Comparison of ENCODE assay signal across 13 cellular contexts in genomic region chr10:4812952-4813351, GRCh38. TPM values are rescaled to one million over a fixed set of nuclear protein-coding genes. Genes with fewer than 3 reads are reported as not detected.
DNase-seq lines count a peak whose midpoint lies in the region; ATAC-seq and FAIRE-seq lines count a peak whose summit lies in the region.
"Had no signal": no experiment of that assay in that cellular context is flagged by ENCODE, and none has a peak within 500 bp of the region (broad histone marks: within the 10 kb centered on the region; RNA-seq: fewer than 3 reads in every experiment).

No MANE protein-coding gene starts in this region.

- no peaks in the 10 kb centered on the region for H3K4me1 ChIP-seq in trophoblast cell (ENCODE audit: control insufficient read depth in 1 of 2, insufficient read depth in 2 of 2, low read length in 2 of 2)

- WGBS in trophoblast cell (ENCODE audit: extremely low coverage, insufficient coverage, insufficient read length) = no CpG with 5 or more reads among the region's 5 CpGs

- H3K27ac ChIP-seq in epithelial cell of prostate (peak overlapping the region; percentile 33), trophoblast cell (ENCODE audit: low read depth, low read length) (no peak overlapping the region)
- H3K27ac ChIP-seq: cardiac muscle cell, suprapubic skin had no signal

- H3K18ac ChIP-seq in trophoblast cell (ENCODE audit: low read length) = no peak overlapping the region

- no peaks in the 10 kb centered on the region for H3K27me3 ChIP-seq in trophoblast cell (ENCODE audit: insufficient read depth, low read length)
- H3K27me3 ChIP-seq: cardiac muscle cell, suprapubic skin had no signal

- H3K79me1 ChIP-seq in trophoblast cell (ENCODE audit: low read length) = no peaks in the 10 kb centered on the region

- H3K79me2 ChIP-seq in trophoblast cell (ENCODE audit: control insufficient read depth, insufficient read depth, low read length, poor library complexity) = no peaks in the 10 kb centered on the region

- H3K23ac ChIP-seq in trophoblast cell (ENCODE audit: low read length) = no peak overlapping the region

- H2AK5ac ChIP-seq in trophoblast cell (ENCODE audit: low read length) = no peak overlapping the region

- DNase-seq in GM03348 (ENCODE audit: low spot score) (peak; percentile 57), RCC 7860 (ENCODE audit: low spot score) (peak; percentile 97), epithelial cell of prostate (ENCODE audit: low read depth, low spot score) (peak; percentile 60), trophoblast cell (peak; percentile 45 to 65), SKM-1 (lab: John Stamatoyannopoulos, UW; ENCODE audit: unreplicated experiment) (no peak)
- DNase-seq: activated CD8-positive, alpha-beta T cell treated with anti-CD3 and anti-CD28 coated beads, Interleukin-2, amount 10 ng/mL, durations not matched to agents 7 days and 5 days; NCI-H1417; Right ventricle myocardium superior; stimulated activated CD4-positive, alpha-beta T cell treated with anti-CD3 and anti-CD28 coated beads, Interleukin-2, amount 100 ng/mL, for 24 hours had no signal

- H3K36me3 ChIP-seq in trophoblast cell (ENCODE audit: control insufficient read depth in 1 of 2, insufficient read depth in 2 of 2, low read length in 2 of 2) = no peaks in the 10 kb centered on the region
- H3K36me3 ChIP-seq: cardiac muscle cell, suprapubic skin had no signal

- no peak overlapping the region for H3K4me3 ChIP-seq in trophoblast cell (ENCODE audit: low read depth, low read length)
- H3K4me3 ChIP-seq: cardiac muscle cell, suprapubic skin had no signal

- no peak overlapping the region for H4K91ac ChIP-seq in trophoblast cell (ENCODE audit: low read depth, low read length)

- H4K12ac ChIP-seq in trophoblast cell (ENCODE audit: low read depth, low read length) = no peak overlapping the region

- no peaks in the 10 kb centered on the region for H3K9me3 ChIP-seq in trophoblast cell (ENCODE audit: insufficient read depth, low read depth, low read length)
- H3K9me3 ChIP-seq: suprapubic skin had no signal

- no peak overlapping the region for H4K8ac ChIP-seq in trophoblast cell (ENCODE audit: low read depth, low read length)

- ATAC-seq in GM21515 (IDR thresholded peaks at IDR 0.05; ENCODE audit: unreplicated experiment) = no peak
- ATAC-seq in GM21526 (IDR thresholded peaks at IDR 0.05; ENCODE audit: low FRiP score, unreplicated experiment) = no peak
- ATAC-seq: activated CD8-positive, alpha-beta T cell treated with anti-CD3 and anti-CD28 coated beads, Interleukin-2, amount 10 ng/mL, durations not matched to agents 7 days and 5 days had no signal

- peak; percentile 93 for FAIRE-seq in RCC 7860 (lab: Jason Lieb, UNC)

- H2BK12ac ChIP-seq in trophoblast cell (ENCODE audit: low read length) = no peak overlapping the region

- no peak overlapping the region for H3K4ac ChIP-seq in trophoblast cell (ENCODE audit: low read depth, low read length)

- no peak overlapping the region for H3K14ac ChIP-seq in trophoblast cell (ENCODE audit: low read length)

- H2AFZ ChIP-seq in trophoblast cell (ENCODE audit: insufficient read depth, low read length, poor library complexity) = no peak overlapping the region

- no peak overlapping the region for H2BK120ac ChIP-seq in trophoblast cell (ENCODE audit: insufficient read depth, low read length, poor library complexity)

- no peak overlapping the region for H3K4me2 ChIP-seq in trophoblast cell (ENCODE audit: low read length)

- H3K9ac ChIP-seq in trophoblast cell (ENCODE audit: low read length) = no peak overlapping the region

- no peak overlapping the region for H2BK5ac ChIP-seq in trophoblast cell (ENCODE audit: low read depth, low read length, poor library complexity)

RNA-seq across cellular contexts. Expression of gene AKR1E2, which starts 13.1 kb away (rescaled TPM):
- 0.31 and 0.42 TPM in 2 replicates for polyA plus RNA-seq in trophoblast cell (2013)
